23 cellular contexts compared by ENCODE assay signal in genomic region chr1:55420866-55421265, GRCh38.
DNase-seq lines count a peak whose midpoint lies in the region; ATAC-seq, FAIRE-seq and TF ChIP-seq lines count a peak whose summit lies in the region.
"Had no signal": no experiment of that assay in that cellular context is flagged by ENCODE, and none has a peak within 500 bp of the region (broad histone marks: within the 10 kb centered on the region; RNA-seq: fewer than 3 reads in every experiment).

No MANE protein-coding gene starts in this region.

- in situ Hi-C loops in IMR-90 (cut with MboI; ENCODE audit: low sequenced_read_pairs): no loop called here

- H3K27me3 ChIP-seq in IMR-90 (ENCODE audit: control insufficient read depth, insufficient read depth, low read length): no peaks in the 10 kb centered on the region
- H3K27me3 ChIP-seq: colonic mucosa, SJSA1, upper lobe of right lung had no signal

- H3K4me2 ChIP-seq in IMR-90 (ENCODE audit: low read depth, low read length): no peak overlapping the region

- DNase-seq in AG10803 (ENCODE audit: low read depth) (peak; percentile 49), IMR-90 (peak; percentile 34), cardiac fibroblast (ENCODE audit: low read depth in 2 of 2) (peak; percentile 50 to 51), GDM1 (lab: John Stamatoyannopoulos, UW) (no peak), DMS153 treated with DMSO at 0.1 percent for 48 hours (lab: John Stamatoyannopoulos, UW; ENCODE audit: unreplicated experiment) (no peak), GM12891 (ENCODE audit: insufficient read length, low spot score) (no peak)
- DNase-seq: activated CD4-positive, alpha-beta T cell treated with anti-CD3 and anti-CD28 coated beads for 1 hour; activated CD8-positive, alpha-beta memory T cell treated with anti-CD3 and anti-CD28 coated beads, Interleukin-2, amount 50 U/mL, for 4 hours; activated naive CD4-positive, alpha-beta T cell; aorta; colonic mucosa; kidney; MV-4-11; NCI-H2081; NCI-H510A treated with DMSO at 0.1 percent for 48 hours; retina; stimulated activated CD4-positive, alpha-beta T cell treated with anti-CD3 and anti-CD28 coated beads, Interleukin-15, amount 100 ng/mL, for 24 hours; stimulated activated naive CD4-positive, alpha-beta T cell; upper lobe of right lung had no signal

- no peaks in the 10 kb centered on the region for H3K36me3 Mint-ChIP-seq in nephron (ENCODE audit: low read depth)

- no peak overlapping the region for H2AK9ac ChIP-seq in IMR-90 (replicated peaks; ENCODE audit: low read depth, low read length, poor library complexity)

- no peaks in the 10 kb centered on the region for H3K79me1 ChIP-seq in IMR-90 (ENCODE audit: low read depth in 1 of 2, low read length in 2 of 2)

- FAIRE-seq in GM12891 (lab: Jason Lieb, UNC): no peak
- FAIRE-seq: kidney had no signal

- peak overlapping the region; percentile 22; the same call in 1 of the 2 replicates for H2BK20ac ChIP-seq in IMR-90 (ENCODE audit: low read depth, low read length)

- peak overlapping the region; percentile 31 for H3K4ac ChIP-seq in IMR-90 (ENCODE audit: low read depth, low read length)

- H3K4me1 ChIP-seq in IMR-90 (ENCODE audit: control insufficient read depth, insufficient read depth, low read length): peaks cover 8% of the 10 kb centered on the region
- H3K4me1 ChIP-seq: colonic mucosa, upper lobe of right lung had no signal

- peak overlapping the region; percentile 77 for H2AFZ ChIP-seq in IMR-90 (replicated peaks; ENCODE audit: low read length, poor library complexity)

- TF ChIP-seq POLR2A in IMR-90 (IDR thresholded peaks at IDR 0.05; ENCODE audit: low read depth, low read length): no peak
- TF ChIP-seq POLR2A in GM12891 (IDR thresholded peaks at IDR 0.05; ENCODE audit: low read depth, low read length): no peak

- H3K27me3 Mint-ChIP-seq in nephron (ENCODE audit: low read depth): no peaks in the 10 kb centered on the region

- peak overlapping the region; percentile 23 to 66; a peak in 2 of 4 replicates for H4K8ac ChIP-seq in IMR-90 (ENCODE audit: low read depth in 2 of 2, low read length in 2 of 2)

- H3K56ac ChIP-seq in IMR-90 (ENCODE audit: extremely low read depth, insufficient read depth, low read length): no peak overlapping the region

- no peak overlapping the region for H3K9ac ChIP-seq in IMR-90 (ENCODE audit: low read depth, low read length)

- intact Hi-C loops in IMR-90 (cut with micrococcal nuclease): loop anchor here (10.0 kb wide), 1 partner anchor 136 kb away; no protein-coding TSS in a partner anchor

- H3K36me3 ChIP-seq in IMR-90 (ENCODE audit: control insufficient read depth, insufficient read depth, low read length): no peaks in the 10 kb centered on the region
- H3K36me3 ChIP-seq: colonic mucosa, SJSA1, upper lobe of right lung had no signal

- peak overlapping the region; percentile 29 to 69 (median 43) for H3K27ac Mint-ChIP-seq in nephron

- no CpG with 5 or more reads among the region's 3 CpGs for WGBS in IMR-90 (ENCODE audit: extremely low coverage in 2 of 2, insufficient read length in 1 of 2), 2 experiments

- H3K27ac ChIP-seq in IMR-90 (ENCODE audit: insufficient read depth, low read length): no peak overlapping the region
- H3K27ac ChIP-seq: colonic mucosa, HL-60, SJSA1, upper lobe of right lung had no signal

- H3K4me3 Mint-ChIP-seq in nephron: no peak overlapping the region

- H3K9me3 ChIP-seq in IMR-90 (ENCODE audit: control insufficient read depth, insufficient read depth, low read length): peaks cover 3% of the 10 kb centered on the region; the same call in 1 of the 2 replicates
- H3K9me3 ChIP-seq: colonic mucosa, upper lobe of right lung had no signal

- H3K4me1 Mint-ChIP-seq in nephron: peaks cover 21% of the 10 kb centered on the region

- no peak for TF ChIP-seq CTCF in AG10803 (conservative IDR thresholded peaks at IDR 0.05; ENCODE audit: low read length)
- no peak for TF ChIP-seq CTCF in IMR-90 (conservative IDR thresholded peaks at IDR 0.05; ENCODE audit: low read depth, low read length)
- no peak for TF ChIP-seq CTCF in cardiac fibroblast (IDR thresholded peaks at IDR 0.05; ENCODE audit: low read depth, low read length)
- no peak for TF ChIP-seq CTCF in nephron (IDR thresholded peaks at IDR 0.05; ENCODE audit: unreplicated experiment in 3 of 3)

- peak overlapping the region; percentile 33 for H2BK120ac ChIP-seq in IMR-90 (ENCODE audit: low read depth, low read length)

- TF ChIP-seq RAD21 in IMR-90 (IDR thresholded peaks at IDR 0.05; ENCODE audit: low read length): no peak

- POLR2A ChIA-PET in IMR-90 (lab: Charles Lee; ENCODE audit: unreplicated experiment): no interaction called here

- H3K9me3 Mint-ChIP-seq in nephron: peaks cover 4% of the 10 kb centered on the region

- no peaks in the 10 kb centered on the region for H3K9me1 ChIP-seq in IMR-90 (ENCODE audit: insufficient read depth, low read length)

- H3K14ac ChIP-seq in IMR-90 (replicated peaks; ENCODE audit: low read depth, low read length): peak overlapping the region; percentile 33

- CTCF ChIA-PET in IMR-90 (lab: Yijun Ruan, JAX): no interaction called here

- BruUV-seq in IMR-90 (replicated peaks; lab: Mats Ljungman, UMichigan): no TSS peak

- ATAC-seq in IMR-90 (ENCODE audit: low read depth) (peak; percentile 17; the same call in 1 of the 2 replicates), GM18873 (IDR thresholded peaks at IDR 0.05; ENCODE audit: low FRiP score, unreplicated experiment) (no peak)
- ATAC-seq: upper lobe of right lung had no signal

- H2BK15ac ChIP-seq in IMR-90 (ENCODE audit: low read depth, low read length): peak overlapping the region; percentile 36; the same call in 1 of the 3 replicates

- H3K4me3 ChIP-seq in AG10803 (ENCODE audit: low read length): no peak overlapping the region
- no peak overlapping the region for H3K4me3 ChIP-seq in IMR-90 (ENCODE audit: insufficient read depth, low read depth, low read length)
- no peak overlapping the region for H3K4me3 ChIP-seq in cardiac fibroblast (replicated peaks in 1 of 2; ENCODE audit: low read depth in 2 of 2, low read length in 2 of 2)
- H3K4me3 ChIP-seq: colonic mucosa, SJSA1, upper lobe of right lung had no signal

- dilution Hi-C loops in IMR-90 (cut with HindIII; ENCODE audit: low sequenced_read_pairs, unreplicated experiment): no loop called here

- no peaks in the 10 kb centered on the region for H4K20me1 ChIP-seq in IMR-90 (ENCODE audit: insufficient read depth, low read length)

- peak overlapping the region; percentile 60; the same call in 1 of the 2 replicates for H4K5ac ChIP-seq in IMR-90 (ENCODE audit: low read depth, low read length)

- peak overlapping the region; percentile 28 for H2BK5ac ChIP-seq in IMR-90 (ENCODE audit: low read depth, low read length, poor library complexity, severe bottlenecking)

- H2AK5ac ChIP-seq in IMR-90 (ENCODE audit: low read depth, low read length): no peak overlapping the region

- peak overlapping the region; percentile 11 for H3K18ac ChIP-seq in IMR-90 (ENCODE audit: low read depth, low read length)

- H4K91ac ChIP-seq in IMR-90 (ENCODE audit: insufficient read depth, low read depth, low read length): peak overlapping the region; percentile 50

- peak overlapping the region; percentile 1; the same call in 1 of the 2 replicates for H3K23ac ChIP-seq in IMR-90 (ENCODE audit: low read depth, low read length)

TF ChIP-seq in IMR-90, 13 proteins besides CTCF, POLR2A, EP300 and RAD21 (continues in another document):
- TF ChIP-seq CEBPB (IDR thresholded peaks at IDR 0.05; ENCODE audit: low read depth, low read length) (no peak), MXI1 (IDR thresholded peaks at IDR 0.05; ENCODE audit: borderline replicate concordance, low read depth, low read length) (no peak), SMC3 (IDR thresholded peaks at IDR 0.05; ENCODE audit: low read depth, low read length) (no peak), RFX5 (IDR thresholded peaks at IDR 0.05; ENCODE audit: low read depth, low read length) (no peak), RCOR1 (IDR thresholded peaks at IDR 0.05; ENCODE audit: insufficient replicate concordance, low read length) (no peak), MAZ (IDR thresholded peaks at IDR 0.05; ENCODE audit: borderline replicate concordance, low read depth, low read length) (no peak), MAFK (IDR thresholded peaks at IDR 0.05; ENCODE audit: low read depth, low read length) (no peak), CHD1 (IDR thresholded peaks at IDR 0.05; ENCODE audit: low read depth, low read length) (no peak)
- TF ChIP-seq, protein P1, sequence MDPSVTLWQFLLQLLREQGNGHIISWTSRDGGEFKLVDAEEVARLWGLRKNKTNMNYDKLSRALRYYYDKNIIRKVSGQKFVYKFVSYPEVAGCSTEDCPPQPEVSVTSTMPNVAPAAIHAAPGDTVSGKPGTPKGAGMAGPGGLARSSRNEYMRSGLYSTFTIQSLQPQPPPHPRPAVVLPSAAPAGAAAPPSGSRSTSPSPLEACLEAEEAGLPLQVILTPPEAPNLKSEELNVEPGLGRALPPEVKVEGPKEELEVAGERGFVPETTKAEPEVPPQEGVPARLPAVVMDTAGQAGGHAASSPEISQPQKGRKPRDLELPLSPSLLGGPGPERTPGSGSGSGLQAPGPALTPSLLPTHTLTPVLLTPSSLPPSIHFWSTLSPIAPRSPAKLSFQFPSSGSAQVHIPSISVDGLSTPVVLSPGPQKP (IDR thresholded peaks at IDR 0.05; ENCODE audit: borderline replicate concordance, low read depth, low read length): no peak

TF ChIP-seq in GM12891, 5 proteins besides CTCF, POLR2A, EP300 and RAD21:
- no peak for TF ChIP-seq POLR2AphosphoS5 (IDR thresholded peaks at IDR 0.05; ENCODE audit: low read depth, low read length)
- no peak for TF ChIP-seq SPI1 (IDR thresholded peaks at IDR 0.05; ENCODE audit: low read depth, low read length)
- no peak for TF ChIP-seq POU2F2 (IDR thresholded peaks at IDR 0.05; ENCODE audit: low read depth, low read length)
- no peak for TF ChIP-seq PAX5 (IDR thresholded peaks at IDR 0.05; ENCODE audit: insufficient read depth, low read length, severe bottlenecking)
- TF ChIP-seq TAF1 (IDR thresholded peaks at IDR 0.05; ENCODE audit: low read depth, low read length): no peak
TF ChIP-seq in GM12891: peak in this region for 0.

Comparison
In these comparisons a context has a peak if more than half of its experiments do, and no peak if none do; other contexts are left out.
1. DNase-seq: peak in AG10803 (single experiment), IMR-90 (single experiment) and cardiac fibroblast (2 of 2); none in GDM1 (single experiment), DMS153 treated with DMSO at 0.1 percent for 48 hours (single experiment) and GM12891 (single experiment).